11 cellular contexts compared by ENCODE assay signal in genomic region chr15:78007965-78008886, GRCh38.
DNase-seq lines count a peak whose midpoint lies in the region; TF ChIP-seq lines count a peak whose summit lies in the region.
"Had no signal": no experiment of that assay in that cellular context is flagged by ENCODE, and none has a peak within 500 bp of the region (broad histone marks: within the 10 kb centered on the region; RNA-seq: fewer than 3 reads in every experiment).

No MANE protein-coding gene starts in this region.

- H3K9me3 ChIP-seq in PC-9 (ENCODE audit: insufficient read depth, low read depth) = no peaks in the 10 kb centered on the region

- H4K20me1 ChIP-seq in PC-9 (ENCODE audit: insufficient read depth) = no peaks in the 10 kb centered on the region

- no peak overlapping the region for H3K27ac Mint-ChIP-seq in endothelial cell (ENCODE audit: unreplicated experiment)
- no peak overlapping the region for H3K27ac Mint-ChIP-seq in activated CD4-positive, alpha-beta memory T cell treated with anti-CD3 and anti-CD28 coated beads for 36 hours
- H3K27ac Mint-ChIP-seq: mesothelial cell of epicardium had no signal

- no peaks in the 10 kb centered on the region for H3K27me3 ChIP-seq in PC-9 (ENCODE audit: insufficient read depth, low read depth)

- H3K36me3 ChIP-seq in PC-9 (ENCODE audit: low read depth) = 0 out of 2 replicates have a peak, but pooled peaks cover 4% of the 10 kb centered on the region

- H3K4me2 ChIP-seq in PC-9 = peak overlapping the region; percentile 29

- H3K4me3 ChIP-seq in PC-9 (no peak overlapping the region), fibroblast of the aortic adventitia (ENCODE audit: low read depth, low read length) (no peak overlapping the region)

- DNase-seq in AG20443 (ENCODE audit: low spot score) (peak; percentile 93), PC-9 (peak; percentile 82 to 86), fibroblast of the aortic adventitia (ENCODE audit: low read depth) (peak; percentile 85), occipital lobe (lab: John Stamatoyannopoulos, UW) (peak; percentile 22), endothelial cell (ENCODE audit: low spot score) (no peak), activated gamma-delta T cell (lab: John Stamatoyannopoulos, UW) (no peak)
- no peak for DNase-seq in stimulated activated CD4-positive, alpha-beta T cell treated with anti-CD3 and anti-CD28 coated beads, Interleukin-4, amount 100 ng/mL, for 4 hours
- no peak for DNase-seq in activated CD4-positive, alpha-beta memory T cell treated with anti-CD3 and anti-CD28 coated beads for 36 hours
- DNase-seq: activated CD4-positive, alpha-beta T cell treated with anti-CD3 and anti-CD28 coated beads, Interleukin-2, amount 50 U/mL, for 4 hours; NCI-H526 treated with DMSO at 0.1 percent for 48 hours had no signal

- H3K4me1 ChIP-seq in PC-9 (replicated peaks; ENCODE audit: insufficient read depth) = peaks cover 41% of the 10 kb centered on the region

- H3K79me2 ChIP-seq in PC-9 (ENCODE audit: low read depth) = no peaks in the 10 kb centered on the region

- no peaks in the 10 kb centered on the region for H3K9me2 ChIP-seq in PC-9 (ENCODE audit: insufficient read depth)

- peak overlapping the region; percentile 49 for H3K27ac ChIP-seq in PC-9

- peaks cover 47% of the 10 kb centered on the region for H3F3A ChIP-seq in PC-9 (ENCODE audit: insufficient read depth, low read depth)

- H3K27me3 Mint-ChIP-seq in endothelial cell (ENCODE audit: unreplicated experiment) = peaks cover 8% of the 10 kb centered on the region
- H3K27me3 Mint-ChIP-seq in activated CD4-positive, alpha-beta memory T cell treated with anti-CD3 and anti-CD28 coated beads for 36 hours = no peaks in the 10 kb centered on the region

- no peaks in the 10 kb centered on the region for H3K9me3 Mint-ChIP-seq in endothelial cell (ENCODE audit: unreplicated experiment)
- no peaks in the 10 kb centered on the region for H3K9me3 Mint-ChIP-seq in activated CD4-positive, alpha-beta memory T cell treated with anti-CD3 and anti-CD28 coated beads for 36 hours
- H3K9me3 Mint-ChIP-seq: mesothelial cell of epicardium had no signal

- H3K36me3 Mint-ChIP-seq in endothelial cell (ENCODE audit: low read depth, unreplicated experiment) = peaks cover 17% of the 10 kb centered on the region
- peaks cover 29% of the 10 kb centered on the region for H3K36me3 Mint-ChIP-seq in activated CD4-positive, alpha-beta memory T cell treated with anti-CD3 and anti-CD28 coated beads for 36 hours

- POLR2A ChIA-PET in PC-9 (lab: Charles Lee; ENCODE audit: unreplicated experiment) = interaction anchor here (0.5 to 0.7 kb wide), 5 partner anchors 10 to 685 kb away, joined by 4 to 27 read pairs (median 5); no protein-coding TSS in a partner anchor
- POLR2A ChIA-PET in activated CD4-positive, alpha-beta memory T cell treated with anti-CD3 and anti-CD28 coated beads for 36 hours (lab: Charles Lee) = no interaction called here

- intact Hi-C loops in PC-9 (cut with micrococcal nuclease; ENCODE audit: unreplicated experiment) = loop anchor here (1.0 to 2.0 kb wide), 3 partner anchors 57 to 97 kb away; no protein-coding TSS in a partner anchor
- intact Hi-C loops in activated CD4-positive, alpha-beta memory T cell treated with anti-CD3 and anti-CD28 coated beads for 36 hours (cut with micrococcal nuclease) = no loop called here

- no peak overlapping the region for H2AFZ ChIP-seq in PC-9

- TF ChIP-seq CTCF in PC-9 (conservative IDR thresholded peaks at IDR 0.05) (no peak), fibroblast of the aortic adventitia (IDR thresholded peaks at IDR 0.05; ENCODE audit: insufficient read depth, low read length) (no peak), endothelial cell (IDR thresholded peaks at IDR 0.05; ENCODE audit: unreplicated experiment) (no peak)

- BruUV-seq in PC-9 (replicated peaks; lab: Mats Ljungman, UMichigan) = no TSS peak

- peaks cover 11% of the 10 kb centered on the region for H3K4me1 Mint-ChIP-seq in endothelial cell (ENCODE audit: unreplicated experiment)
- peaks cover 18% of the 10 kb centered on the region for H3K4me1 Mint-ChIP-seq in activated CD4-positive, alpha-beta memory T cell treated with anti-CD3 and anti-CD28 coated beads for 36 hours (ENCODE audit: low read depth)

- H3K4me3 Mint-ChIP-seq in endothelial cell (ENCODE audit: unreplicated experiment) = no peak overlapping the region
- H3K4me3 Mint-ChIP-seq in activated CD4-positive, alpha-beta memory T cell treated with anti-CD3 and anti-CD28 coated beads for 36 hours = no peak overlapping the region
- H3K4me3 Mint-ChIP-seq: mesothelial cell of epicardium had no signal

- CTCF ChIA-PET in PC-9 (lab: Charles Lee) = no interaction called here
- CTCF ChIA-PET in activated CD4-positive, alpha-beta memory T cell treated with anti-CD3 and anti-CD28 coated beads for 36 hours (lab: Charles Lee) = interaction anchor here (2.2 kb wide), 1 partner anchor 100 kb away, joined by 13 read pairs; no protein-coding TSS in a partner anchor

Comparison
In these comparisons a context has a peak if more than half of its experiments do, and no peak if none do; other contexts are left out.
1. DNase-seq: peak in AG20443 (single experiment), PC-9 (2 of 2), fibroblast of the aortic adventitia (single experiment) and occipital lobe (single experiment); none in stimulated activated CD4-positive, alpha-beta T cell treated with anti-CD3 and anti-CD28 coated beads, Interleukin-4, amount 100 ng/mL, for 4 hours (0 of 2), endothelial cell (single experiment), activated gamma-delta T cell (single experiment) and activated CD4-positive, alpha-beta memory T cell treated with anti-CD3 and anti-CD28 coated beads for 36 hours (single experiment).